Comparison of ENCODE assay signal across 8 cellular contexts in the genomic region with DNA sequence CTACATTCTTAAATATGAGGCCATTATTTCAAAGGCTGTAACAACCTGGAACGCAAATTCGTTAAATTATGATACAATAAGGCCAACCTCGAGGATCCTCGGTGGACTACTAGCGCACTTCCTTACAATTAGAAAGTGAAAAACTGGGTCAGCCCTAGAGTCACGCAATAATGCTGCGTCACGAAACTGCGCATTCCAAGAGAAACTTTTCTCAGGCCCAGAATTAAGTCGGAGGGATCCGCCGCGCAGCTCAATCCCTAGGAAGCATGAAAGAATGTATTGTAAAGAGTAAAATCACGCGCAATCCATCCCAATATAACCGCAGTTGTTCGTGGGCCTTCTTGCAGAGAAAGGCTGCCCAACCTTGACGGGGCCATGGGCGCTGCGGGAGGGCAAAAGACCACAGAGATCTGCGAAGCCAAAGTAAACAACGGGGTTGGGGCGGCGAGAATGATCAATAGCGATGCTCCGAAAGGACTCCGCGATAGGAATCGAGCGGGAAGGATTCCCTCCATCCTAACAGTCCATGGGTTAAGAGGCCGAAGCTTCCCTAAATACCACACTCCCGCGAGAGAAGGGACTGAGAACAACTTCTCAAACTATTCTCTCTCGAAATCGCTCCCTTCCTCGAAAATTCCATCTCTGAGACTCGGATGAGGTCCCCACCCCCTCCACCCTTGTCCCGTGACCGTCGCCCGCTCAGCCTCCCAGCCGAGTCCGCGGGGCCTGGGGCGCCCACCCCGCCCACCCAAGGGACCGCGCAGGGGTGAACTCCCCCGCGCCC. TPM values are rescaled to one million over a fixed set of nuclear protein-coding genes. Genes with fewer than 3 reads are reported as not detected.
A peak's percentile ranks its signal among the peaks of the same experiment; 100 is the strongest.
DNase-seq lines count a peak whose midpoint lies in the region; ATAC-seq and TF ChIP-seq lines count a peak whose summit lies in the region.

No MANE protein-coding gene starts in this region.

- in situ Hi-C loops in astrocyte of the cerebellum (cut with HindIII; ENCODE audit: low sequenced_read_pairs) = loop anchor here (5.0 kb wide), 1 partner anchor 47 kb away; no protein-coding TSS in a partner anchor

- intact Hi-C loops in right cardiac atrium (cut with DNase I) (loop anchor here in 1 of 4 donors (5.0 kb wide), 1 partner anchor 52 kb away; no protein-coding TSS in a partner anchor), posterior cingulate gyrus (cut with DNase I) (loop anchor here (1.0 to 5.0 kb wide), 2 partner anchors 50 to 392 kb away; no protein-coding TSS in a partner anchor), vagina (cut with DNase I) (loop anchor here (10.0 kb wide), 1 partner anchor 51 kb away; the partner anchor contains the start of gene CCDC169)

- peak in 1 of 2 donors; percentile 67 for TF ChIP-seq POLR2A in vagina (IDR thresholded peaks at IDR 0.05)

- no peak for TF ChIP-seq CTCF in astrocyte of the cerebellum (IDR thresholded peaks at IDR 0.05; ENCODE audit: low read depth, low read length, missing control alignments)
- no peak for TF ChIP-seq CTCF in vagina (IDR thresholded peaks at IDR 0.05)

- H3K4me3 ChIP-seq in astrocyte of the cerebellum (ENCODE audit: low read depth, low read length) (peak overlapping the region; percentile 69), right cardiac atrium (ENCODE audit: low read length) (peak overlapping the region; percentile 71), vagina (peak overlapping the region; percentile 66 to 74)

- ATAC-seq in HG03196 (IDR thresholded peaks at IDR 0.05; ENCODE audit: unreplicated experiment) (peak; percentile 36), right cardiac atrium (peak; percentile 74 to 76)

- H3K27ac ChIP-seq in right cardiac atrium (ENCODE audit: low read length) = peak overlapping the region; percentile 98
- peak overlapping the region; percentile 98 for H3K27ac ChIP-seq in vagina

- no peaks in the 10 kb centered on the region for H3K36me3 ChIP-seq in vagina

- WGBS in right cardiac atrium = 3% methylated on average over 50 of the region's 50 CpGs

- DNase-seq in D341Med (ENCODE audit: low spot score) (peak; percentile 54), T follicular helper cell (ENCODE audit: low read depth) (peak; percentile 44), astrocyte of the cerebellum (ENCODE audit: low read depth) (peak; percentile 82), right cardiac atrium (peak; percentile 72 to 87 (median 75)), posterior cingulate gyrus (peak in 8 of 10 donors; percentile 43 to 88 (median 59)), vagina (ENCODE audit: extremely low spot score in 2 of 2) (no peak), NCI-H1417 (lab: John Stamatoyannopoulos, UW) (no peak)

- H3K27me3 ChIP-seq in right cardiac atrium (ENCODE audit: control insufficient read depth, insufficient read depth) (no peaks in the 10 kb centered on the region), vagina (no peaks in the 10 kb centered on the region)

- peaks cover 2% of the 10 kb centered on the region for H3K4me1 ChIP-seq in right cardiac atrium (ENCODE audit: control insufficient read depth, insufficient read depth, low read length)
- H3K4me1 ChIP-seq in vagina = peaks cover 30% of the 10 kb centered on the region

- H3K9me3 ChIP-seq in right cardiac atrium (ENCODE audit: control insufficient read depth, low read length) = no peaks in the 10 kb centered on the region
- H3K9me3 ChIP-seq in vagina = no peaks in the 10 kb centered on the region

RNA-seq across cellular contexts. Expression of gene SPART, which starts 0.6 kb away (rescaled TPM):
- 10 to 100 TPM; 41.9 to 61.4 (median 52.5) TPM for total RNA-seq in right cardiac atrium
- 24.6 TPM for polyA plus RNA-seq in right cardiac atrium
- 63.8 TPM for total RNA-seq in vagina

RNA-seq across cellular contexts. Expression of gene CCDC169, which starts 48.0 kb away (rescaled TPM):
- 1 to 10 TPM in 2 of 4 donors, under 1 TPM in 2; 0.15 to 1.8 (median 0.80) TPM for total RNA-seq in right cardiac atrium
- polyA plus RNA-seq in right cardiac atrium = 0.61 TPM
- not detected for total RNA-seq in vagina

Comparison
In these comparisons a context has a peak if more than half of its experiments do, and no peak if none do; other contexts are left out.
1. DNase-seq: peak in D341Med (single experiment), T follicular helper cell (single experiment), astrocyte of the cerebellum (single experiment), right cardiac atrium (3 of 3) and posterior cingulate gyrus (8 of 10); none in vagina (0 of 2) and NCI-H1417 (0 of 3).
2. Peak in every context shown above with its lines, with median percentiles within 50 percentile points of each other: H3K4me3 ChIP-seq.